ENCODE assay signal across 1 cellular context in genomic region chr12:116194935-116195431, GRCh38.
TF ChIP-seq lines count a peak whose summit lies in the region.

No MANE protein-coding gene starts in this region.

TF ChIP-seq in GM12878, 131 proteins besides CTCF, POLR2A, EP300 and RAD21 (continued from another document and continues in another):
- TF ChIP-seq CEBPZ (IDR thresholded peaks at IDR 0.05; ENCODE audit: low read depth, low read length): no peak
- no peak for TF ChIP-seq MXI1 (IDR thresholded peaks at IDR 0.05; ENCODE audit: low read depth, low read length)
- no peak for TF ChIP-seq WRNIP1 (IDR thresholded peaks at IDR 0.05; ENCODE audit: borderline replicate concordance, low read depth, low read length)
- TF ChIP-seq NR2C1 (IDR thresholded peaks at IDR 0.05): no peak
- TF ChIP-seq SPI1 (IDR thresholded peaks at IDR 0.05; ENCODE audit: borderline replicate concordance, insufficient read depth, low read depth, low read length): peak; percentile 37; the same call in 1 of the 2 replicates
- peak; percentile 93 for TF ChIP-seq FOXM1 (IDR thresholded peaks at IDR 0.05; ENCODE audit: low read depth, low read length)
- TF ChIP-seq CHD2 (IDR thresholded peaks at IDR 0.05; ENCODE audit: borderline replicate concordance, low read depth, low read length): peak; percentile 69
- TF ChIP-seq ZNF384 (IDR thresholded peaks at IDR 0.05; ENCODE audit: borderline replicate concordance, low read depth, low read length): no peak; the same call in 1 of the 2 replicates
- no peak; the same call in 1 of the 2 replicates for TF ChIP-seq PML (IDR thresholded peaks at IDR 0.05; ENCODE audit: low read length)
- TF ChIP-seq BCLAF1 (IDR thresholded peaks at IDR 0.05): no peak
- peak; percentile 61; the same call in 1 of the 2 replicates for TF ChIP-seq NR2F1 (conservative IDR thresholded peaks at IDR 0.05)
- peak; percentile 62 for TF ChIP-seq CREB1 (IDR thresholded peaks at IDR 0.05; ENCODE audit: low read depth)
- peak; percentile 35; the same call in 1 of the 2 replicates for TF ChIP-seq BCL11A (IDR thresholded peaks at IDR 0.05; ENCODE audit: low read depth, low read length)
- peak; percentile 61; the same call in 1 of the 2 replicates for TF ChIP-seq MTA2 (IDR thresholded peaks at IDR 0.05; ENCODE audit: low read depth)
- no peak for TF ChIP-seq KAT2A (conservative IDR thresholded peaks at IDR 0.05; ENCODE audit: control insufficient read depth, low read depth, low read length)
- no peak for TF ChIP-seq SMARCA5 (IDR thresholded peaks at IDR 0.05)
- no peak for TF ChIP-seq USF2 (IDR thresholded peaks at IDR 0.05; ENCODE audit: borderline replicate concordance, low read depth, low read length)
- TF ChIP-seq CHD4 (IDR thresholded peaks at IDR 0.05): no peak
- TF ChIP-seq DPF2 (IDR thresholded peaks at IDR 0.05): peak; percentile 81
- TF ChIP-seq STAT1 (conservative IDR thresholded peaks at IDR 0.05): no peak
- peak; percentile 33 for TF ChIP-seq RELA (IDR thresholded peaks at IDR 0.05; ENCODE audit: borderline replicate concordance, partially characterized antibody)
- TF ChIP-seq NR2C2 (IDR thresholded peaks at IDR 0.05; ENCODE audit: borderline replicate concordance, control insufficient read depth, insufficient read length, low read depth): no peak
- TF ChIP-seq ZNF274 (IDR thresholded peaks at IDR 0.05; ENCODE audit: insufficient read depth, insufficient read length): no peak
- no peak for TF ChIP-seq KLF5 (IDR thresholded peaks at IDR 0.05; ENCODE audit: partially characterized antibody)
- no peak for TF ChIP-seq HDAC6 (IDR thresholded peaks at IDR 0.05; ENCODE audit: unreplicated experiment)
- no peak for TF ChIP-seq RCOR1 (conservative IDR thresholded peaks at IDR 0.05; ENCODE audit: low read depth, low read length)
- TF ChIP-seq NKRF (conservative IDR thresholded peaks at IDR 0.05): no peak
- peak; percentile 83; the same call in 1 of the 2 replicates for TF ChIP-seq PAX5 (IDR thresholded peaks at IDR 0.05; ENCODE audit: borderline replicate concordance, low read depth, low read length)
- TF ChIP-seq PAX8 (IDR thresholded peaks at IDR 0.05): no peak
- 0 out of 2 replicates have a peak, but pooled peaks have one; percentile 5 for TF ChIP-seq YY1 (IDR thresholded peaks at IDR 0.05; ENCODE audit: low read depth, low read length)
- TF ChIP-seq ZBTB11 (CRISPR knock-in tag; IDR thresholded peaks at IDR 0.05): no peak
- peak; percentile 87 for TF ChIP-seq BCL3 (IDR thresholded peaks at IDR 0.05; ENCODE audit: borderline replicate concordance, insufficient read depth, low read depth, low read length, poor library complexity, severe bottlenecking)
- no peak for TF ChIP-seq YBX1 (IDR thresholded peaks at IDR 0.05)
- 0 out of 2 replicates have a peak, but pooled peaks have one; percentile 62 for TF ChIP-seq NBN (IDR thresholded peaks at IDR 0.05)
- no peak for TF ChIP-seq ZNF592 (IDR thresholded peaks at IDR 0.05)
- TF ChIP-seq BMI1 (IDR thresholded peaks at IDR 0.05; ENCODE audit: borderline replicate concordance): 0 out of 2 replicates have a peak, but pooled peaks have one; percentile 41
- TF ChIP-seq REST (IDR thresholded peaks at IDR 0.05; ENCODE audit: low read depth, low read length): no peak
- peak; percentile 20; the same call in 1 of the 2 replicates for TF ChIP-seq TAF1 (IDR thresholded peaks at IDR 0.05; ENCODE audit: borderline replicate concordance, low read depth, low read length)
